ENCODE assay signal across 24 cellular contexts in the genomic region with DNA sequence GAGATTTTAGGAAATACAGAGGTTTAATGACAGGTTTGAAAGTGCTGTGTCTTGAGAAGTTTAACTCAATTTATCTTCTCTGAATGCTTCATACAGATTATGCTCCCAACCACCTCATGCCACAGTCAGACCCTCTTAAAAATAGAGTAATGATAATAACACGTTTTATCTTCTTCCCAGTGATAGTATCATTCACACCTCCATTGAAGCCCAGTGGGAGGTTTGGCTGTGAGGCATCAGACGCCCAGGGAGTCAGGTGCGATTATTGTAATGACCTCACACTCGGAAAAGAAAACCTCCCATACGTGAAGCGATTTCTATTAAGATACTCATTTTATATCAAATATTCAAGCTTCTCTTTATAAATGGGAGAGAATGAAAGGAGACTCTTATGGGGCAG.
"Had no signal": no experiment of that assay in that cellular context is flagged by ENCODE, and none has a peak within 500 bp of the region (broad histone marks: within the 10 kb centered on the region; RNA-seq: fewer than 3 reads in every experiment).

No MANE protein-coding gene starts in this region.

- H3K4me1 Mint-ChIP-seq: immature natural killer cell had no signal

- ATAC-seq: left ventricle myocardium superior; lower lobe of right lung; mucosa of descending colon; natural killer cell treated with Interleukin-12 subunit alpha and Interleukin-12 subunit beta and Interleukin-15 and Interleukin-18, amount 100 ng/mL, for 72 hours; psoas muscle; right cardiac atrium; stimulated activated effector memory CD8-positive, alpha-beta T cell treated with anti-CD3 and anti-CD28 coated beads, Interleukin-12 subunit alpha, Interleukin-12 subunit beta, amount 100 ng/mL, for 72 hours had no signal

- H3K36me3 ChIP-seq: colonic mucosa, lower lobe of right lung, sigmoid colon had no signal

- H3K9me3 Mint-ChIP-seq: dendritic cell treated with granulocyte-macrophage colony-stimulating factor and Interleukin-4, amounts not matched to agents 40 ng/mL and 50 ng/mL, for 4 days; immature natural killer cell; natural killer cell treated with Interleukin-12 subunit alpha and Interleukin-12 subunit beta and Interleukin-15 and Interleukin-18, amount 100 ng/mL, for 72 hours; stimulated activated effector memory CD8-positive, alpha-beta T cell treated with anti-CD3 and anti-CD28 coated beads, Interleukin-12 subunit alpha, Interleukin-12 subunit beta, amount 100 ng/mL, for 72 hours; type B pancreatic cell had no signal

- H3K27me3 ChIP-seq: colonic mucosa, sigmoid colon, testis, tibial artery had no signal

- H3K27ac Mint-ChIP-seq: dendritic cell treated with granulocyte-macrophage colony-stimulating factor and Interleukin-4, amounts not matched to agents 40 ng/mL and 50 ng/mL, for 4 days; mesothelial cell of epicardium; natural killer cell treated with Interleukin-12 subunit alpha and Interleukin-12 subunit beta and Interleukin-15 and Interleukin-18, amount 100 ng/mL, for 72 hours; stimulated activated effector memory CD8-positive, alpha-beta T cell treated with anti-CD3 and anti-CD28 coated beads, Interleukin-12 subunit alpha, Interleukin-12 subunit beta, amount 100 ng/mL, for 72 hours; type B pancreatic cell had no signal

- H3K4me3 Mint-ChIP-seq: dendritic cell treated with granulocyte-macrophage colony-stimulating factor and Interleukin-4, amounts not matched to agents 40 ng/mL and 50 ng/mL, for 4 days; immature natural killer cell; mesothelial cell of epicardium; naive B cell; natural killer cell treated with Interleukin-12 subunit alpha and Interleukin-12 subunit beta and Interleukin-15 and Interleukin-18, amount 100 ng/mL, for 72 hours; stimulated activated effector memory CD8-positive, alpha-beta T cell treated with anti-CD3 and anti-CD28 coated beads, Interleukin-12 subunit alpha, Interleukin-12 subunit beta, amount 100 ng/mL, for 72 hours; type B pancreatic cell had no signal

- H3K27ac ChIP-seq: colonic mucosa, lower lobe of right lung, psoas muscle, sigmoid colon, testis, tibial artery had no signal

- H3K4me1 ChIP-seq: colonic mucosa, testis had no signal

- H3K27me3 Mint-ChIP-seq: dendritic cell treated with granulocyte-macrophage colony-stimulating factor and Interleukin-4, amounts not matched to agents 40 ng/mL and 50 ng/mL, for 4 days; naive B cell; natural killer cell treated with Interleukin-12 subunit alpha and Interleukin-12 subunit beta and Interleukin-15 and Interleukin-18, amount 100 ng/mL, for 72 hours; type B pancreatic cell had no signal

- H3K4me3 ChIP-seq: colonic mucosa, lower lobe of right lung, mucosa of descending colon, psoas muscle, sigmoid colon, testis, tibial artery had no signal

- DNase-seq: colonic mucosa; effector CD8-positive, alpha-beta T cell; erythroblast; hypothalamus; immature natural killer cell; islet precursor cell; left ventricle myocardium superior; lower lobe of right lung; mucosa of descending colon; naive B cell; nucleus accumbens; psoas muscle; right cardiac atrium; sigmoid colon; stimulated activated CD4-positive, alpha-beta T cell treated with anti-CD3 and anti-CD28 coated beads, Interleukin-2, amount 100 ng/mL, for 24 hours; stimulated activated CD4-positive, alpha-beta T cell treated with anti-CD3 and anti-CD28 coated beads, Interleukin-4, amount 100 ng/mL, for 24 hours; stimulated activated naive CD4-positive, alpha-beta T cell treated with Interleukin-2 at 50 U/mL for 16 hours; testis; tibial artery had no signal
